In the genomic region with DNA sequence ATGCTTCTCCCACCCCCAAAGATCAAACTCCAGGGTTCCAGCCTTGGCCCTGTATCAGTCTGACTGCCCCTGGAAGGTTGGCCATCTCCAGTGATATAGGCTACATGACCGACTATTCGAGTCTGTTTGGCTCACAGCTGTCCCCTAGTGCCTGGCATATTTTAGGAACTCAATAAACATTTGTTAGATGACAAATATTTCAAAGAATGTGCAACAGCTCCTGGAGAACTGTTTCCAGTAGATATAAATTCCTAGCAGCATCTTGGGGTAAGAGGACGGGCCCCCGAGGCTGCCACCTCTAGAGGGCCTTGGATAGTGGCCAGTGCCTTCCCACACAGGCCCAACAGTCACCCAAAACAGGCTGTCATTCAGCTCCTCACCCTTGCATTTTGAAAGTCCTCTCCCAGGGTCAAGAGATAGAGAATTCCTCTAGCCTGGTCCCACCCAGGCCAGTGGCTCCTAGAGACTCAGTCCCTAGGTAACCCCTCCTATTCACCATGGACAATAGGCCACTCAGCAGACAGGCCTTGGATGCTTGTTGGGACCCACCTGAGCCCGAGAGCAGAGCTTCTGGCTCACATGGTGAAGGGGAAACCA, we compare ENCODE assay signal across 27 cellular contexts. TPM values are rescaled to one million over a fixed set of nuclear protein-coding genes. Genes with fewer than 3 reads are reported as not detected.
DNase-seq lines count a peak whose midpoint lies in the region; ATAC-seq, FAIRE-seq and TF ChIP-seq lines count a peak whose summit lies in the region.
"Had no signal": no experiment of that assay in that cellular context is flagged by ENCODE, and none has a peak within 500 bp of the region (broad histone marks: within the 10 kb centered on the region; RNA-seq: fewer than 3 reads in every experiment).

No MANE protein-coding gene starts in this region.

- H3K79me2 ChIP-seq in HepG2 (ENCODE audit: insufficient read depth, low read length) (no peaks in the 10 kb centered on the region), mesendoderm (ENCODE audit: control insufficient read depth, insufficient read depth, low read length) (no peaks in the 10 kb centered on the region)
- H3K79me2 ChIP-seq: hepatocyte had no signal

- H3K27ac ChIP-seq in HepG2 (ENCODE audit: extremely low read length, insufficient read depth, low read length) (no peak overlapping the region), right lobe of liver (no peak overlapping the region), IMR-90 (ENCODE audit: insufficient read depth, low read length) (no peak overlapping the region), mesendoderm (ENCODE audit: low read depth, low read length) (no peak overlapping the region), uterus (peak overlapping the region; percentile 23 to 44)
- H3K27ac ChIP-seq: ascending aorta; BLaER1 treated with 17β-estradiol and CSF1 and Interleukin-3, amounts not matched to agents 10 nM and 100 nM; esophagus squamous epithelium; hepatocyte; prostate gland; skin epidermis; tibial nerve had no signal

- no peak overlapping the region for H4K5ac ChIP-seq in IMR-90 (ENCODE audit: low read depth, low read length)
- no peak overlapping the region for H4K5ac ChIP-seq in mesendoderm (ENCODE audit: low read length)

- TF ChIP-seq RAD21 in HepG2 (CRISPR knock-in tag; IDR thresholded peaks at IDR 0.05) (no peak), IMR-90 (IDR thresholded peaks at IDR 0.05; ENCODE audit: low read length) (no peak)

- H2BK5ac ChIP-seq in IMR-90 (ENCODE audit: low read depth, low read length, poor library complexity, severe bottlenecking) = no peak overlapping the region
- H2BK5ac ChIP-seq in mesendoderm (ENCODE audit: low read length) = no peak overlapping the region

- dilution Hi-C loops in IMR-90 (cut with HindIII; ENCODE audit: low sequenced_read_pairs, unreplicated experiment) = no loop called here

- no peaks in the 10 kb centered on the region for H4K20me1 ChIP-seq in HepG2 (ENCODE audit: insufficient read depth, low read length)
- H4K20me1 ChIP-seq in IMR-90 (ENCODE audit: insufficient read depth, low read length) = no peaks in the 10 kb centered on the region

- BruUV-seq in HepG2 (replicated peaks; lab: Mats Ljungman, UMichigan) (no TSS peak), IMR-90 (replicated peaks; lab: Mats Ljungman, UMichigan) (no TSS peak)

- H3K56ac ChIP-seq in IMR-90 (ENCODE audit: extremely low read depth, insufficient read depth, low read length) (no peak overlapping the region), mesendoderm (ENCODE audit: low read length) (no peak overlapping the region)

- peaks cover 37% of the 10 kb centered on the region for H3K4me1 ChIP-seq in HepG2 (ENCODE audit: insufficient read depth, low read length)
- peaks cover 0 to 15% (median 4%) of the 10 kb centered on the region in 4 donors for H3K4me1 ChIP-seq in right lobe of liver
- H3K4me1 ChIP-seq in IMR-90 (ENCODE audit: control insufficient read depth, insufficient read depth, low read length) = peaks cover 1% of the 10 kb centered on the region
- no peaks in the 10 kb centered on the region for H3K4me1 ChIP-seq in mesendoderm (ENCODE audit: control insufficient read depth, low read depth, low read length)
- peaks cover 0 to 6% of the 10 kb centered on the region in 2 donors for H3K4me1 ChIP-seq in uterus
- H3K4me1 ChIP-seq: BLaER1 treated with 17β-estradiol and CSF1 and Interleukin-3, amounts not matched to agents 10 nM and 100 nM; prostate gland had no signal

- H3K9me3 ChIP-seq in HepG2 (ENCODE audit: low read length) = no peaks in the 10 kb centered on the region
- H3K9me3 ChIP-seq in right lobe of liver = no peaks in the 10 kb centered on the region
- H3K9me3 ChIP-seq in IMR-90 (ENCODE audit: control insufficient read depth, insufficient read depth, low read length) = peaks cover 4% of the 10 kb centered on the region; the same call in 1 of the 2 replicates
- H3K9me3 ChIP-seq in uterus = no peaks in the 10 kb centered on the region
- H3K9me3 ChIP-seq: ascending aorta, esophagus squamous epithelium, prostate gland, tibial nerve had no signal

- H2BK20ac ChIP-seq in IMR-90 (ENCODE audit: low read depth, low read length) = no peak overlapping the region

- DNase-seq in HepG2 (ENCODE audit: low spot score) (no peak), right lobe of liver (no peak), IMR-90 (no peak), mesendoderm (no peak), uterus (no peak), SHP77 treated with DMSO at 0.1 percent for 48 hours (lab: John Stamatoyannopoulos, UW) (no peak), RKO (ENCODE audit: low spot score) (no peak)
- no peak for DNase-seq in stimulated activated CD4-positive, alpha-beta T cell treated with anti-CD3 and anti-CD28 coated beads, Interleukin-1b, Interleukin-23, amount 100 ng/mL, for 48 hours
- DNase-seq: activated CD4-positive, alpha-beta T cell treated with anti-CD3 and anti-CD28 coated beads for 36 hours; activated gamma-delta T cell; activated naive CD8-positive, alpha-beta T cell treated with anti-CD3 and anti-CD28 coated beads, Interleukin-2, amount 10 ng/mL, durations not matched to agents 7 days and 5 days; caudate nucleus; endodermal cell; esophagus squamous epithelium; GDM1; NCI-H1092 treated with DMSO at 0.1 percent for 48 hours; NCI-H1930; NCI-H69; stimulated activated CD4-positive, alpha-beta T cell treated with anti-CD3 and anti-CD28 coated beads, Interleukin-2, amount 100 ng/mL, for 24 hours had no signal

- H3K23ac ChIP-seq in IMR-90 (ENCODE audit: low read depth, low read length) (no peak overlapping the region), mesendoderm (ENCODE audit: low read length) (peak overlapping the region; percentile 70)

- H3K4ac ChIP-seq in IMR-90 (ENCODE audit: low read depth, low read length) (no peak overlapping the region), mesendoderm (ENCODE audit: low read depth, low read length) (no peak overlapping the region)

- H3K14ac ChIP-seq in IMR-90 (replicated peaks; ENCODE audit: low read depth, low read length) = no peak overlapping the region

- no peaks in the 10 kb centered on the region for H3K9me1 ChIP-seq in IMR-90 (ENCODE audit: insufficient read depth, low read length)

- H3K4me2 ChIP-seq in HepG2 (ENCODE audit: low read depth, low read length) = no peak overlapping the region
- no peak overlapping the region for H3K4me2 ChIP-seq in IMR-90 (ENCODE audit: low read depth, low read length)
- no peak overlapping the region for H3K4me2 ChIP-seq in mesendoderm (ENCODE audit: low read length)
- H3K4me2 ChIP-seq: BLaER1 treated with 17β-estradiol and CSF1 and Interleukin-3, amounts not matched to agents 10 nM and 100 nM; hepatocyte had no signal

- H4K91ac ChIP-seq in IMR-90 (ENCODE audit: insufficient read depth, low read depth, low read length) = no peak overlapping the region

- H3K79me1 ChIP-seq in IMR-90 (ENCODE audit: low read depth in 1 of 2, low read length in 2 of 2) (no peaks in the 10 kb centered on the region), mesendoderm (ENCODE audit: low read length) (no peaks in the 10 kb centered on the region)

- CTCF ChIA-PET in HepG2 (lab: Yijun Ruan, JAX; ENCODE audit: low intra/inter-chr PET ratio, low total read pairs) (interaction anchor here (1.4 kb wide), 1 partner anchor 19 kb away, joined by 3 read pairs; no protein-coding TSS in a partner anchor), IMR-90 (lab: Yijun Ruan, JAX) (interaction anchor here (0.9 to 1.3 kb wide), 2 partner anchors 29 to 56 kb away, joined by 3 to 4 read pairs; no protein-coding TSS in a partner anchor)

- H2AK5ac ChIP-seq in IMR-90 (ENCODE audit: low read depth, low read length) (no peak overlapping the region), mesendoderm (ENCODE audit: low read length) (no peak overlapping the region)

- TF ChIP-seq CTCF in HepG2 (CRISPR knock-in tag; IDR thresholded peaks at IDR 0.05) = no peak
- TF ChIP-seq CTCF in right lobe of liver (IDR thresholded peaks at IDR 0.05) = no peak
- no peak for TF ChIP-seq CTCF in IMR-90 (conservative IDR thresholded peaks at IDR 0.05; ENCODE audit: low read depth, low read length)
- TF ChIP-seq CTCF in uterus (IDR thresholded peaks at IDR 0.05) = no peak

- TF ChIP-seq EP300 in HepG2 (IDR thresholded peaks at IDR 0.05; ENCODE audit: low read depth in 2 of 2, low read length in 2 of 2) (no peak), HepG2 (CRISPR knock-in tag; IDR thresholded peaks at IDR 0.05; ENCODE audit: borderline replicate concordance) (no peak)

- TF ChIP-seq POLR2A in HepG2 (IDR thresholded peaks at IDR 0.05; ENCODE audit: insufficient read depth in 1 of 2, low read depth in 2 of 2, low read length in 2 of 2) (no peak), right lobe of liver (IDR thresholded peaks at IDR 0.05) (no peak), IMR-90 (IDR thresholded peaks at IDR 0.05; ENCODE audit: low read depth, low read length) (no peak), uterus (IDR thresholded peaks at IDR 0.05) (no peak)

- no peak overlapping the region for H2AFZ ChIP-seq in HepG2 (ENCODE audit: low read length)
- H2AFZ ChIP-seq in IMR-90 (replicated peaks; ENCODE audit: low read length, poor library complexity) = no peak overlapping the region
- H2AFZ ChIP-seq: hepatocyte had no signal

- no peak overlapping the region for H2AK9ac ChIP-seq in IMR-90 (replicated peaks; ENCODE audit: low read depth, low read length, poor library complexity)

- H3K18ac ChIP-seq in IMR-90 (ENCODE audit: low read depth, low read length) (no peak overlapping the region), mesendoderm (ENCODE audit: low read length) (no peak overlapping the region)

- H3K27me3 ChIP-seq in HepG2 (ENCODE audit: control insufficient read depth in 1 of 2, insufficient read depth in 2 of 2, low read length in 2 of 2) (peaks cover 4 to 47% of the 10 kb centered on the region in 2 experiments; a peak in 4 of 5 replicates), right lobe of liver (peaks cover 0 to 18% of the 10 kb centered on the region in 2 donors), IMR-90 (ENCODE audit: control insufficient read depth, insufficient read depth, low read length) (peaks cover 93% of the 10 kb centered on the region), mesendoderm (ENCODE audit: insufficient read depth, low read length, poor library complexity) (peaks cover 85% of the 10 kb centered on the region), uterus (peaks cover 8 to 50% of the 10 kb centered on the region in 2 donors)

- POLR2A ChIA-PET in HepG2 (lab: Yijun Ruan, JAX) (no interaction called here), IMR-90 (lab: Charles Lee; ENCODE audit: unreplicated experiment) (no interaction called here)

- no peak overlapping the region for H3K9ac ChIP-seq in HepG2 (ENCODE audit: insufficient read depth, low read depth, low read length)
- H3K9ac ChIP-seq in IMR-90 (ENCODE audit: low read depth, low read length) = no peak overlapping the region
- H3K9ac ChIP-seq in mesendoderm (ENCODE audit: low read length) = no peak overlapping the region
- H3K9ac ChIP-seq: BLaER1 treated with 17β-estradiol and CSF1 and Interleukin-3, amounts not matched to agents 10 nM and 100 nM had no signal

- in situ Hi-C loops in HepG2 (cut with HindIII; ENCODE audit: extremely low pct_ligation_motif_present, low pct_unique_long_range_greater_than_20kb) = no loop called here
- in situ Hi-C loops in IMR-90 (cut with MboI; ENCODE audit: low sequenced_read_pairs) = no loop called here

- no peak for FAIRE-seq in HepG2 (lab: Jason Lieb, UNC)
- FAIRE-seq: frontal cortex had no signal

- H2BK120ac ChIP-seq in IMR-90 (ENCODE audit: low read depth, low read length) = no peak overlapping the region
- no peak overlapping the region for H2BK120ac ChIP-seq in mesendoderm (ENCODE audit: low read depth, low read length)

- H2BK15ac ChIP-seq in IMR-90 (ENCODE audit: low read depth, low read length) (no peak overlapping the region), mesendoderm (replicated peaks; ENCODE audit: low read depth) (no peak overlapping the region)

- intact Hi-C loops in HepG2 (cut with micrococcal nuclease; ENCODE audit: unreplicated experiment) (no loop called here), right lobe of liver (cut with DNase I) (no loop called here), IMR-90 (cut with micrococcal nuclease) (no loop called here), uterus (cut with DNase I; ENCODE audit: low total_unique reads) (no loop called here)

- WGBS in HepG2 (ENCODE audit: low lambda C conversion rate) = 12% methylated on average over 4 of the region's 5 CpGs
- WGBS in right lobe of liver (ENCODE audit: insufficient coverage, low coverage, low lambda C conversion rate, missing lambda C conversion rate) = 57% methylated on average over 3 of the region's 5 CpGs
- 60% methylated on average over 2 of the region's 5 CpGs; no CpG with 5 or more reads in 1 of the 2 experiments for WGBS in IMR-90 (ENCODE audit: extremely low coverage in 2 of 2, insufficient read length in 1 of 2), 2 experiments
- no CpG with 5 or more reads among the region's 5 CpGs for WGBS in mesendoderm (ENCODE audit: extremely low coverage, insufficient coverage, low lambda C conversion rate)

- H3K4me3 ChIP-seq in HepG2 (replicated peaks in 1 of 3; ENCODE audit: insufficient read depth in 1 of 3, low read depth in 2 of 3, low read length in 3 of 3) = no peak overlapping the region
- no peak overlapping the region for H3K4me3 ChIP-seq in right lobe of liver
- no peak overlapping the region for H3K4me3 ChIP-seq in IMR-90 (ENCODE audit: insufficient read depth, low read depth, low read length)
- no peak overlapping the region for H3K4me3 ChIP-seq in mesendoderm (ENCODE audit: low read length)
- no peak overlapping the region for H3K4me3 ChIP-seq in uterus
- H3K4me3 ChIP-seq: ascending aorta; BLaER1 treated with 17β-estradiol and CSF1 and Interleukin-3, amounts not matched to agents 10 nM and 100 nM; esophagus squamous epithelium; hepatocyte; prostate gland; skin epidermis; tibial nerve had no signal

- ATAC-seq in HepG2 = peak; percentile 37
- no peak for ATAC-seq in right lobe of liver
- peak; percentile 28; the same call in 1 of the 2 replicates for ATAC-seq in IMR-90 (ENCODE audit: low read depth)
- ATAC-seq: activated CD4-positive, alpha-beta T cell treated with anti-CD3 and anti-CD28 coated beads for 36 hours had no signal

- H4K8ac ChIP-seq in IMR-90 (ENCODE audit: low read depth in 2 of 2, low read length in 2 of 2) (no peak overlapping the region), mesendoderm (ENCODE audit: low read depth, low read length) (no peak overlapping the region)

- H3K36me3 ChIP-seq in HepG2 (replicated peaks in 1 of 2; ENCODE audit: control insufficient read depth in 1 of 2, insufficient read depth in 2 of 2, low read length in 2 of 2) (no peaks in the 10 kb centered on the region), right lobe of liver (no peaks in the 10 kb centered on the region), IMR-90 (ENCODE audit: control insufficient read depth, insufficient read depth, low read length) (no peaks in the 10 kb centered on the region), mesendoderm (ENCODE audit: control insufficient read depth, insufficient read depth, low read length) (no peaks in the 10 kb centered on the region), uterus (no peaks in the 10 kb centered on the region)
- H3K36me3 ChIP-seq: ascending aorta; BLaER1 treated with 17β-estradiol and CSF1 and Interleukin-3, amounts not matched to agents 10 nM and 100 nM; esophagus squamous epithelium; prostate gland; tibial nerve had no signal

RNA-seq across cellular contexts. Expression of a gene that starts 9.8 kb away (rescaled TPM):
- total RNA-seq in HepG2 (2016; rRNA removed; fragmentation: Illumina TruSeq; extraction: Trizol) (3.9 and 4.1 TPM in 2 replicates), right lobe of liver (not detected), IMR-90 (2012; rRNA removed) (0.36 and 0.56 TPM in 2 replicates), uterus (1 to 10 TPM in 3 of 4 donors, under 1 TPM in 1; 0.35 to 6.8 (median 2.4) TPM)
- 3.0 and 3.9 TPM in 2 replicates for total RNA-seq in HepG2 (2016; cell fraction: cytosol; rRNA removed; fragmentation: Illumina TruSeq; extraction: Trizol; ENCODE audit: low read depth)
- 3.6 and 4.7 TPM in 2 replicates for total RNA-seq in HepG2 (2016; cell fraction: insoluble cytoplasmic fraction; rRNA removed; fragmentation: Illumina TruSeq; extraction: Trizol)
- 3.2 and 4.6 TPM in 2 replicates for total RNA-seq in HepG2 (2016; cell fraction: membrane; rRNA removed; fragmentation: Illumina TruSeq; extraction: Trizol)
- 2.9 and 3.6 TPM in 2 replicates for total RNA-seq in HepG2 (2016; cell fraction: nucleus; rRNA removed; fragmentation: Illumina TruSeq; extraction: Trizol)
- polyA plus RNA-seq in HepG2 (2011; rRNA removed) (2.1 and 3.0 TPM in 2 replicates), IMR-90 (2012; rRNA removed) (1.5 and 2.4 TPM in 2 replicates)
- 0.96 and 1.5 TPM in 2 replicates for polyA plus RNA-seq in HepG2 (2011; cell fraction: cytosol; rRNA removed)
- 12.7 and 15.3 TPM in 2 replicates for polyA plus RNA-seq in HepG2 (2011; cell fraction: nucleus; rRNA removed)
- 1.0 and 1.3 TPM in 2 replicates for polyA plus RNA-seq in HepG2 (2012)
- polyA plus RNA-seq in HepG2 (2016; cell fraction: cytosol; fragmentation: Illumina TruSeq; extraction: Trizol; ENCODE audit: low read depth) = 4.8 and 4.9 TPM in 2 replicates
- 4.6 and 5.5 TPM in 2 replicates for polyA plus RNA-seq in HepG2 (2016; cell fraction: insoluble cytoplasmic fraction; fragmentation: Illumina TruSeq; extraction: Trizol; ENCODE audit: low read depth)
- 4.6 and 5.0 TPM in 2 replicates for polyA plus RNA-seq in HepG2 (2016; cell fraction: membrane; fragmentation: Illumina TruSeq; extraction: Trizol; ENCODE audit: low read depth)
- 6.7 and 8.7 TPM in 2 replicates for polyA plus RNA-seq in HepG2 (2016; cell fraction: nucleus; fragmentation: Illumina TruSeq; extraction: Trizol; ENCODE audit: insufficient read depth, low read depth)
- 1.1 TPM in 1 of 2 replicates, not detected in the other for polyA minus RNA-seq in HepG2 (2011; rRNA and poly(A)+ RNA removed; ENCODE audit: low replicate concordance)
- 0.59 and 1.1 TPM in 2 replicates for polyA minus RNA-seq in HepG2 (2011; cell fraction: cytosol; rRNA and poly(A)+ RNA removed)
- 3.0 and 3.3 TPM in 2 replicates for polyA minus RNA-seq in HepG2 (2011; cell fraction: nucleus; rRNA and poly(A)+ RNA removed)
- 3.2 and 3.5 TPM in 2 replicates for polyA plus RNA-seq in IMR-90 (2012; cell fraction: cytosol; rRNA removed)
- 6.0 and 12.7 TPM in 2 replicates for polyA plus RNA-seq in IMR-90 (2012; cell fraction: nucleus; rRNA removed; ENCODE audit: low replicate concordance)
- polyA plus RNA-seq in mesendoderm (2013, experiment 1 of 2) = 0.04 TPM
- 0.03 TPM for polyA plus RNA-seq in mesendoderm (2013, experiment 2 of 2)
- total RNA-seq: activated CD4-positive, alpha-beta T cell treated with anti-CD3 and anti-CD28 coated beads for 36 hours; activated naive CD8-positive, alpha-beta T cell treated with anti-CD3 and anti-CD28 coated beads, Interleukin-2, amount 10 ng/mL, durations not matched to agents 7 days and 5 days; frontal cortex; T-helper 2 cell treated with Interferon-gamma antibody and Interleukin-4, amounts not matched to agents 100 ng/mL and 5 ng/mL, for 36 hours had no signal

RNA-seq across cellular contexts. Expression of a gene that starts 45.1 kb away (rescaled TPM):
- total RNA-seq in HepG2 (2016; rRNA removed; fragmentation: Illumina TruSeq; extraction: Trizol) (0.58 TPM in 1 of 2 replicates, not detected in the other), right lobe of liver (under 1 TPM in 1 of 6 experiments, not detected in 5; 0.44 TPM), IMR-90 (2012; rRNA removed) (0.28 TPM in 1 of 2 replicates, not detected in the other), uterus (1 to 10 TPM in 2 of 4 donors, not detected in 2; 3.4 to 3.7 TPM)
- not detected in 2 replicates for total RNA-seq in HepG2 (2016; cell fraction: cytosol; rRNA removed; fragmentation: Illumina TruSeq; extraction: Trizol; ENCODE audit: low read depth)
- 0.37 and 1.5 TPM in 2 replicates for total RNA-seq in HepG2 (2016; cell fraction: insoluble cytoplasmic fraction; rRNA removed; fragmentation: Illumina TruSeq; extraction: Trizol)
- total RNA-seq in HepG2 (2016; cell fraction: membrane; rRNA removed; fragmentation: Illumina TruSeq; extraction: Trizol) = not detected in 2 replicates
- 2.3 and 2.4 TPM in 2 replicates for total RNA-seq in HepG2 (2016; cell fraction: nucleus; rRNA removed; fragmentation: Illumina TruSeq; extraction: Trizol)
- polyA plus RNA-seq in HepG2 (2011; rRNA removed) (1.6 and 1.8 TPM in 2 replicates), IMR-90 (2012; rRNA removed) (1.3 and 1.4 TPM in 2 replicates)
- 0.21 and 0.30 TPM in 2 replicates for polyA plus RNA-seq in HepG2 (2011; cell fraction: cytosol; rRNA removed)
- 24.4 and 25.8 TPM in 2 replicates for polyA plus RNA-seq in HepG2 (2011; cell fraction: nucleus; rRNA removed)
- polyA plus RNA-seq in HepG2 (2012) = 1.7 and 2.1 TPM in 2 replicates
- 0.07 and 0.08 TPM in 2 replicates for polyA plus RNA-seq in HepG2 (2016; cell fraction: cytosol; fragmentation: Illumina TruSeq; extraction: Trizol; ENCODE audit: low read depth)
- 0.31 TPM in 1 of 2 replicates, not detected in the other for polyA plus RNA-seq in HepG2 (2016; cell fraction: insoluble cytoplasmic fraction; fragmentation: Illumina TruSeq; extraction: Trizol; ENCODE audit: low read depth)
- 0.12 TPM in 1 of 2 replicates, not detected in the other for polyA plus RNA-seq in HepG2 (2016; cell fraction: membrane; fragmentation: Illumina TruSeq; extraction: Trizol; ENCODE audit: low read depth)
- polyA plus RNA-seq in HepG2 (2016; cell fraction: nucleus; fragmentation: Illumina TruSeq; extraction: Trizol; ENCODE audit: insufficient read depth, low read depth) = 7.8 and 11.0 TPM in 2 replicates
- polyA minus RNA-seq in HepG2 (2011; rRNA and poly(A)+ RNA removed; ENCODE audit: low replicate concordance) = 0.18 TPM in 1 of 2 replicates, not detected in the other
- polyA minus RNA-seq in HepG2 (2011; cell fraction: cytosol; rRNA and poly(A)+ RNA removed) = not detected in 2 replicates
- polyA minus RNA-seq in HepG2 (2011; cell fraction: nucleus; rRNA and poly(A)+ RNA removed) = 1.5 and 3.5 TPM in 2 replicates
- 0.51 TPM in 1 of 2 replicates, not detected in the other for polyA plus RNA-seq in IMR-90 (2012; cell fraction: cytosol; rRNA removed)
- 17.8 and 20.6 TPM in 2 replicates for polyA plus RNA-seq in IMR-90 (2012; cell fraction: nucleus; rRNA removed; ENCODE audit: low replicate concordance)
- polyA plus RNA-seq in mesendoderm (2013, experiment 1 of 2) = not detected
- not detected for polyA plus RNA-seq in mesendoderm (2013, experiment 2 of 2)
- total RNA-seq: activated CD4-positive, alpha-beta T cell treated with anti-CD3 and anti-CD28 coated beads for 36 hours; activated naive CD8-positive, alpha-beta T cell treated with anti-CD3 and anti-CD28 coated beads, Interleukin-2, amount 10 ng/mL, durations not matched to agents 7 days and 5 days; ascending aorta; endodermal cell; frontal cortex; T-helper 2 cell treated with Interferon-gamma antibody and Interleukin-4, amounts not matched to agents 100 ng/mL and 5 ng/mL, for 36 hours had no signal

RNA-seq across cellular contexts. Expression of a gene that starts 55.0 kb away (rescaled TPM):
- 0.09 and 0.27 TPM in 2 replicates for total RNA-seq in HepG2 (2016; rRNA removed; fragmentation: Illumina TruSeq; extraction: Trizol)
- not detected in 2 replicates for total RNA-seq in HepG2 (2016; cell fraction: cytosol; rRNA removed; fragmentation: Illumina TruSeq; extraction: Trizol; ENCODE audit: low read depth)
- total RNA-seq in HepG2 (2016; cell fraction: insoluble cytoplasmic fraction; rRNA removed; fragmentation: Illumina TruSeq; extraction: Trizol) = 0.17 TPM in 1 of 2 replicates, not detected in the other
- not detected in 2 replicates for total RNA-seq in HepG2 (2016; cell fraction: membrane; rRNA removed; fragmentation: Illumina TruSeq; extraction: Trizol)
- 0.19 TPM in 2 replicates for total RNA-seq in HepG2 (2016; cell fraction: nucleus; rRNA removed; fragmentation: Illumina TruSeq; extraction: Trizol)
- 0.13 and 0.15 TPM in 2 replicates for polyA plus RNA-seq in HepG2 (2011; rRNA removed)
- polyA plus RNA-seq in HepG2 (2011; cell fraction: cytosol; rRNA removed) = 0.07 and 0.12 TPM in 2 replicates
- 0.21 TPM in 2 replicates for polyA plus RNA-seq in HepG2 (2011; cell fraction: nucleus; rRNA removed)
- polyA plus RNA-seq in HepG2 (2012) = 0.16 and 0.19 TPM in 2 replicates
- not detected in 2 replicates for polyA plus RNA-seq in HepG2 (2016; cell fraction: cytosol; fragmentation: Illumina TruSeq; extraction: Trizol; ENCODE audit: low read depth)
- polyA plus RNA-seq in HepG2 (2016; cell fraction: insoluble cytoplasmic fraction; fragmentation: Illumina TruSeq; extraction: Trizol; ENCODE audit: low read depth) = 0.12 and 0.16 TPM in 2 replicates
- polyA plus RNA-seq in HepG2 (2016; cell fraction: membrane; fragmentation: Illumina TruSeq; extraction: Trizol; ENCODE audit: low read depth) = 0.16 TPM in 1 of 2 replicates, not detected in the other
- polyA plus RNA-seq in HepG2 (2016; cell fraction: nucleus; fragmentation: Illumina TruSeq; extraction: Trizol; ENCODE audit: insufficient read depth, low read depth) = 0.33 and 0.40 TPM in 2 replicates
- polyA minus RNA-seq in HepG2 (2011; rRNA and poly(A)+ RNA removed; ENCODE audit: low replicate concordance) = 0.10 TPM in 1 of 2 replicates, not detected in the other
- polyA minus RNA-seq in HepG2 (2011; cell fraction: cytosol; rRNA and poly(A)+ RNA removed) = not detected in 2 replicates
- 0.25 and 0.39 TPM in 2 replicates for polyA minus RNA-seq in HepG2 (2011; cell fraction: nucleus; rRNA and poly(A)+ RNA removed)
- under 1 TPM in 1 of 6 experiments, not detected in 5; 0.16 TPM for total RNA-seq in right lobe of liver
- not detected in 2 replicates for total RNA-seq in IMR-90 (2012; rRNA removed)
- not detected in 2 replicates for polyA plus RNA-seq in IMR-90 (2012; rRNA removed)
- polyA plus RNA-seq in IMR-90 (2012; cell fraction: cytosol; rRNA removed) = not detected in 2 replicates
- polyA plus RNA-seq in IMR-90 (2012; cell fraction: nucleus; rRNA removed; ENCODE audit: low replicate concordance) = not detected in 2 replicates
- not detected for polyA plus RNA-seq in mesendoderm (2013, experiment 1 of 2)
- polyA plus RNA-seq in mesendoderm (2013, experiment 2 of 2) = not detected
- 1 to 10 TPM in 2 of 4 donors, under 1 TPM in 1, not detected in 1; 0.26 to 2.9 (median 2.5) TPM for total RNA-seq in uterus
- total RNA-seq: activated CD4-positive, alpha-beta T cell treated with anti-CD3 and anti-CD28 coated beads for 36 hours; activated naive CD8-positive, alpha-beta T cell treated with anti-CD3 and anti-CD28 coated beads, Interleukin-2, amount 10 ng/mL, durations not matched to agents 7 days and 5 days; ascending aorta; endodermal cell; frontal cortex; hepatocyte; T-helper 2 cell treated with Interferon-gamma antibody and Interleukin-4, amounts not matched to agents 100 ng/mL and 5 ng/mL, for 36 hours had no signal
- polyA plus RNA-seq: hepatocyte had no signal

Comparison
In these comparisons a context has a peak if more than half of its experiments do, and no peak if none do; other contexts are left out.
1. ATAC-seq: peak in HepG2 (single experiment) and IMR-90 (single experiment); none in right lobe of liver (0 of 4).
2. H3K27ac ChIP-seq: peak in uterus (2 of 2); none in HepG2 (single experiment), right lobe of liver (0 of 3), IMR-90 (single experiment) and mesendoderm (single experiment).